Comparison of ENCODE assay signal across 1 cellular context in genomic region chr10:60732240-60733188, GRCh38.
A peak's percentile ranks its signal among the peaks of the same experiment; 100 is the strongest.
TF ChIP-seq lines count a peak whose summit lies in the region.

No MANE protein-coding gene starts in this region.

TF ChIP-seq in WTC11, 78 proteins besides CTCF, POLR2A, EP300 and RAD21 (continued from another document):
- TF ChIP-seq NR1H2 (CRISPR knock-in tag; IDR thresholded peaks at IDR 0.05) (no peak), E2F1 (CRISPR knock-in tag; IDR thresholded peaks at IDR 0.05) (no peak), IRF2 (CRISPR knock-in tag; IDR thresholded peaks at IDR 0.05; ENCODE audit: borderline replicate concordance, low read depth) (no peak), ZNF671 (CRISPR knock-in tag; IDR thresholded peaks at IDR 0.05) (no peak), ZBTB21 (CRISPR knock-in tag; IDR thresholded peaks at IDR 0.05; ENCODE audit: borderline replicate concordance) (no peak), RELA (CRISPR knock-in tag; IDR thresholded peaks at IDR 0.05; ENCODE audit: borderline replicate concordance) (no peak), ZNF423 (CRISPR knock-in tag; IDR thresholded peaks at IDR 0.05) (0 out of 2 replicates have a peak, but pooled peaks have one; percentile 3), NFYB (CRISPR knock-in tag; conservative IDR thresholded peaks at IDR 0.05; ENCODE audit: low read depth) (no peak), ZNF232 (CRISPR knock-in tag; IDR thresholded peaks at IDR 0.05) (0 out of 2 replicates have a peak, but pooled peaks have one; percentile 39), TEAD4 (CRISPR knock-in tag; IDR thresholded peaks at IDR 0.05) (no peak), SMAD3 (CRISPR knock-in tag; IDR thresholded peaks at IDR 0.05; ENCODE audit: borderline replicate concordance) (no peak)
